Comparison of ENCODE assay signal across 7 cellular contexts in genomic region chr4:74157116-74157742, GRCh38. TPM values are rescaled to one million over a fixed set of nuclear protein-coding genes. Genes with fewer than 3 reads are reported as not detected.
DNase-seq lines count a peak whose midpoint lies in the region; ATAC-seq and TF ChIP-seq lines count a peak whose summit lies in the region.

No MANE protein-coding gene starts in this region.

- no peak for ATAC-seq in HG03442 (IDR thresholded peaks at IDR 0.05; ENCODE audit: unreplicated experiment)

- H3K4me1 ChIP-seq in SJCRH30: peaks cover 26% of the 10 kb centered on the region
- H3K4me1 ChIP-seq in trophoblast cell (ENCODE audit: control insufficient read depth in 1 of 2, insufficient read depth in 2 of 2, low read length in 2 of 2): no peaks in the 10 kb centered on the region

- no peak overlapping the region for H2BK12ac ChIP-seq in trophoblast cell (ENCODE audit: low read length)

- H3K36me3 ChIP-seq in SJCRH30 (peaks cover 15% of the 10 kb centered on the region), trophoblast cell (ENCODE audit: control insufficient read depth in 1 of 2, insufficient read depth in 2 of 2, low read length in 2 of 2) (peaks cover 0 to 1% of the 10 kb centered on the region in 2 experiments)

- H2AK5ac ChIP-seq in trophoblast cell (ENCODE audit: low read length): no peak overlapping the region

- H4K91ac ChIP-seq in trophoblast cell (ENCODE audit: low read depth, low read length): peak overlapping the region; percentile 77

- H4K8ac ChIP-seq in trophoblast cell (ENCODE audit: low read depth, low read length): peak overlapping the region; percentile 86

- H3K4me3 ChIP-seq in SJCRH30 (peak overlapping the region; percentile 73), trophoblast cell (ENCODE audit: low read depth, low read length) (peak overlapping the region; percentile 96)

- H3K14ac ChIP-seq in trophoblast cell (ENCODE audit: low read length): peak overlapping the region; percentile 63

- H3K4me2 ChIP-seq in trophoblast cell (ENCODE audit: low read length): peak overlapping the region; percentile 87

- no peak overlapping the region for H2BK120ac ChIP-seq in trophoblast cell (ENCODE audit: insufficient read depth, low read length, poor library complexity)

- H2BK5ac ChIP-seq in trophoblast cell (ENCODE audit: low read depth, low read length, poor library complexity): peak overlapping the region; percentile 15

- peak overlapping the region; percentile 36 for H3K18ac ChIP-seq in trophoblast cell (ENCODE audit: low read length)

- H3K79me2 ChIP-seq in trophoblast cell (ENCODE audit: control insufficient read depth, insufficient read depth, low read length, poor library complexity): peaks cover 7% of the 10 kb centered on the region

- no peaks in the 10 kb centered on the region for H3K9me3 ChIP-seq in SJCRH30 (replicated peaks)
- H3K9me3 ChIP-seq in trophoblast cell (ENCODE audit: insufficient read depth, low read depth, low read length): no peaks in the 10 kb centered on the region

- peak overlapping the region; percentile 5 for H3K4ac ChIP-seq in trophoblast cell (ENCODE audit: low read depth, low read length)

- peaks cover 7% of the 10 kb centered on the region for H3K79me1 ChIP-seq in trophoblast cell (ENCODE audit: low read length)

- peak overlapping the region; percentile 94 for H3K9ac ChIP-seq in trophoblast cell (ENCODE audit: low read length)

- WGBS in trophoblast cell (ENCODE audit: extremely low coverage, insufficient coverage, insufficient read length): no CpG with 5 or more reads among the region's 4 CpGs

- H3K27ac ChIP-seq in SJCRH30 (peak overlapping the region; percentile 85), trophoblast cell (ENCODE audit: low read depth, low read length) (peak overlapping the region; percentile 82)

- peak overlapping the region; percentile 37 for H4K12ac ChIP-seq in trophoblast cell (ENCODE audit: low read depth, low read length)

- H3K27me3 ChIP-seq in SJCRH30 (no peaks in the 10 kb centered on the region), trophoblast cell (ENCODE audit: insufficient read depth, low read length) (no peaks in the 10 kb centered on the region)

- TF ChIP-seq CTCF in GM20000 (IDR thresholded peaks at IDR 0.05; ENCODE audit: extremely low read depth, missing control alignments): peak; percentile 4

- peak overlapping the region; percentile 70 for H2AFZ ChIP-seq in trophoblast cell (ENCODE audit: insufficient read depth, low read length, poor library complexity)

- DNase-seq in GM20000 (ENCODE audit: low spot score) (no peak), SJCRH30 (no peak), fibroblast of gingiva (ENCODE audit: low read depth) (peak; percentile 16), trophoblast cell (peak in 1 of 2 donors; percentile 2)
- no peak for DNase-seq in central memory CD4-positive, alpha-beta T cell
- DNase-seq in stimulated activated CD4-positive, alpha-beta T cell treated with anti-CD3 and anti-CD28 coated beads, Interleukin-1b, Interleukin-23, amount 100 ng/mL, for 48 hours: no peak

- no peak overlapping the region for H3K23ac ChIP-seq in trophoblast cell (ENCODE audit: low read length)

RNA-seq across cellular contexts. Expression of gene MTHFD2L, which starts 0.7 kb away (rescaled TPM):
- 29.6 and 33.3 TPM in 2 replicates for total RNA-seq in SJCRH30 (2014; rRNA removed; shearing (Covaris generic))
- 6.5 and 6.8 TPM in 2 replicates for polyA plus RNA-seq in trophoblast cell (2013)

RNA-seq across cellular contexts. Expression of gene CXCL2, which starts 58.2 kb away (rescaled TPM):
- total RNA-seq in SJCRH30 (2014; rRNA removed; shearing (Covaris generic)): 0.18 and 0.89 TPM in 2 replicates
- polyA plus RNA-seq in trophoblast cell (2013): 0.42 and 0.69 TPM in 2 replicates
